In the genomic region with DNA sequence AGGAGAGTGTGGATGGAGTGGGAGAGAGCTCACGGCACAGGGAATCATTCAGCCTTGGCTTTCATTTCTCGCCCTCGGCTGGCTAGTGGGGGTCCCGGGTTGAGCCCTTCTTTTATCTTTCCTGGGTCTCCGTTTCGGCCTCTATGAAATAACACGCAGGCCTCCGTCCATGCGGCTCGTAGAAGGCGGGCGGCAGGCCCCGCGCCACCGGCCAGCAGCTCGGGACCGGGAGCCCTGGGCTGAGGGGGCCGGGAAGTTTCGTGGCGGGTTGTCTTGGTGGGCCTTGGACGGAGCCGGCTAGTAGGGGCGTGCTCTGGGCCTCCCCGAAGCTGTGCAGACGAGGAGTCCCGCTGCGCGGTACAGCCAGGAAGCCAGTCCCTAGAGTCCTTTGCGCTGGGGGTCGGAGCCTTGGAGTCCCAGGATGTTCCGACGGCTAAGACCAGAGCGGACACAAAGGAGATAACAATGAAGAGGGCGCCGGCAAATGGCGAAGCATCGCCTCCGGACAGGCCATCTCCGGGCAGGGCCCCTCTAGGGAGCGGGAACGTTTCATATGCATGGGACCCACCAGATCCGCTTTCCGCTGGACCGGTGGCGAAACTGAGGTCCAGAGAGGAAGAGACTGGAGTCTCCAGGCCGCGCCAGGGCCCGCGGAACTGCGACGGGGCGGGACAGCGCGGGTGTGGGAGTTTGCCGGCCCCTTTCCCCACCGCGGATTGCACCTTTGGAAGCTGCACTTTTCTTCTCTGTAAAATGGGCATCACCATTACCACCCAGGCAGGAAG, we compare ENCODE assay signal across 8 cellular contexts. TPM values are rescaled to one million over a fixed set of nuclear protein-coding genes. Genes with fewer than 3 reads are reported as not detected.
DNase-seq lines count a peak whose midpoint lies in the region; ATAC-seq and TF ChIP-seq lines count a peak whose summit lies in the region.

No MANE protein-coding gene starts in this region.

- BruUV-seq in A673 (replicated peaks; lab: Mats Ljungman, UMichigan) (no TSS peak), mammary epithelial cell (replicated peaks; lab: Mats Ljungman, UMichigan) (no TSS peak)

- H3K9me3 ChIP-seq in A673 (ENCODE audit: low read depth, low read length, poor library complexity, severe bottlenecking) (no peaks in the 10 kb centered on the region), mammary epithelial cell (replicated peaks; ENCODE audit: insufficient read depth, low read length) (no peaks in the 10 kb centered on the region), mononuclear cell (ENCODE audit: low read depth, low read length) (no peaks in the 10 kb centered on the region)

- DNase-seq in A673 (ENCODE audit: low spot score) (no peak), GM23338 (ENCODE audit: low spot score) (peak; percentile 78), mammary epithelial cell (no peak), NCI-H524 treated with DMSO at 0.1 percent for 48 hours (lab: John Stamatoyannopoulos, UW) (no peak), inferior parietal cortex (ENCODE audit: extremely low spot score) (no peak)

- H3K4me2 ChIP-seq in GM23338 (peak overlapping the region; percentile 67), mammary epithelial cell (ENCODE audit: insufficient read depth, low read depth, low read length) (peak overlapping the region; percentile 74)

- H3K4me1 Mint-ChIP-seq in GM23338, result peaks cover 39% of the 10 kb centered on the region

- peaks cover 20% of the 10 kb centered on the region for H3K4me1 ChIP-seq in A673 (ENCODE audit: insufficient read depth, low read length, poor library complexity, severe bottlenecking)
- peaks cover 30% of the 10 kb centered on the region for H3K4me1 ChIP-seq in GM23338 (ENCODE audit: insufficient read depth)
- peaks cover 37% of the 10 kb centered on the region for H3K4me1 ChIP-seq in mammary epithelial cell (ENCODE audit: insufficient read depth, low read length)
- H3K4me1 ChIP-seq in mononuclear cell (ENCODE audit: insufficient read depth, low read length), result peaks cover 63% of the 10 kb centered on the region

- H3K27me3 ChIP-seq in A673 (replicated peaks; ENCODE audit: insufficient read depth, low read depth, low read length, poor library complexity) (peaks cover 56% of the 10 kb centered on the region), GM23338 (ENCODE audit: insufficient read depth) (peaks cover 90% of the 10 kb centered on the region), mammary epithelial cell (ENCODE audit: insufficient read depth, low read length) (peaks cover 40% of the 10 kb centered on the region), mononuclear cell (ENCODE audit: insufficient read depth, low read length) (peaks cover 56% of the 10 kb centered on the region)

- H2AFZ ChIP-seq in GM23338 (peak overlapping the region; percentile 88), mammary epithelial cell (ENCODE audit: low read depth, low read length) (peak overlapping the region; percentile 80)

- peaks cover 92% of the 10 kb centered on the region for H3K27me3 Mint-ChIP-seq in GM23338 (ENCODE audit: insufficient read depth, low read depth, poor library complexity)

- H3K79me2 ChIP-seq in GM23338 (replicated peaks; ENCODE audit: insufficient read depth), result no peaks in the 10 kb centered on the region
- H3K79me2 ChIP-seq in mammary epithelial cell (ENCODE audit: insufficient read depth, low read length), result no peaks in the 10 kb centered on the region

- intact Hi-C loops in A673 (cut with micrococcal nuclease; ENCODE audit: unreplicated experiment), result loop anchor here (1.0 to 10.0 kb wide), 4 partner anchors 378 to 889 kb away; no protein-coding TSS in a partner anchor
- intact Hi-C loops in mammary epithelial cell (cut with micrococcal nuclease), result loop anchor here (1.0 to 10.0 kb wide), 9 partner anchors 293 to 889 kb away; a partner anchor contains a TSS

- H4K20me1 ChIP-seq in GM23338 (replicated peaks; ENCODE audit: insufficient read depth), result peaks cover 8% of the 10 kb centered on the region; the same call in 1 of the 2 replicates
- no peaks in the 10 kb centered on the region for H4K20me1 ChIP-seq in mammary epithelial cell (ENCODE audit: insufficient read depth, low read length)

- no peaks in the 10 kb centered on the region for H3K36me3 ChIP-seq in A673 (ENCODE audit: insufficient read depth, low read length, poor library complexity, severe bottlenecking)
- no peaks in the 10 kb centered on the region for H3K36me3 ChIP-seq in GM23338 (ENCODE audit: insufficient read depth)
- H3K36me3 ChIP-seq in mammary epithelial cell (ENCODE audit: insufficient read depth, low read length), result no peaks in the 10 kb centered on the region

- dilution Hi-C loops in mammary epithelial cell (cut with HindIII; ENCODE audit: low sequenced_read_pairs), result no loop called here

- H3F3A ChIP-seq in GM23338 (replicated peaks; ENCODE audit: low read depth), result peaks cover 27% of the 10 kb centered on the region

- TF ChIP-seq CTCF in A673 (conservative IDR thresholded peaks at IDR 0.05; ENCODE audit: low read depth, low read length) (no peak), GM23338 (conservative IDR thresholded peaks at IDR 0.05; ENCODE audit: low read depth in 2 of 2) (no peak), mammary epithelial cell (conservative IDR thresholded peaks at IDR 0.05 in 1 of 2, IDR thresholded peaks at IDR 0.05 in 1 of 2; ENCODE audit: extremely low read depth in 1 of 2, insufficient read depth in 1 of 2, low read depth in 1 of 2, low read length in 2 of 2) (no peak)

- H3K9me2 ChIP-seq in GM23338 (ENCODE audit: insufficient read depth), result no peaks in the 10 kb centered on the region

- ATAC-seq in GM23338, result peak; percentile 3
- ATAC-seq in GM21576 (IDR thresholded peaks at IDR 0.05; ENCODE audit: unreplicated experiment), result no peak
- ATAC-seq in HG03135 (IDR thresholded peaks at IDR 0.05; ENCODE audit: unreplicated experiment), result no peak

- no peak overlapping the region for H3K27ac Mint-ChIP-seq in GM23338

- in situ Hi-C loops in mammary epithelial cell (cut with MboI; ENCODE audit: low sequenced_read_pairs in 2 of 2), result loop anchor here (5.0 to 25.0 kb wide), 3 partner anchors 301 to 898 kb away; no protein-coding TSS in a partner anchor

- 18% methylated on average over 32 of the region's 57 CpGs for WGBS in mammary epithelial cell (ENCODE audit: low coverage, missing lambda C conversion rate)

- POLR2A ChIA-PET in A673 (lab: Charles Lee; ENCODE audit: low non-redundant PET), result no interaction called here

- H3K36me3 Mint-ChIP-seq in GM23338 (ENCODE audit: low read depth), result no peaks in the 10 kb centered on the region; the same call in 2 of the 3 replicates

- H3K4me3 Mint-ChIP-seq in GM23338, result peak overlapping the region; percentile 67

- H3K27ac ChIP-seq in A673 (ENCODE audit: low read depth, low read length, poor library complexity, severe bottlenecking) (no peak overlapping the region), GM23338 (ENCODE audit: low read depth) (no peak overlapping the region), mammary epithelial cell (ENCODE audit: insufficient read depth, low read depth, low read length) (no peak overlapping the region)

- CTCF ChIA-PET in A673 (lab: Charles Lee) (interaction anchor here (0.5 to 2.6 kb wide), 8 partner anchors 333 to 906 kb away, joined by 3 to 11 read pairs (median 4); no protein-coding TSS in a partner anchor), mammary epithelial cell (lab: Charles Lee; ENCODE audit: low non-redundant PET) (interaction anchor here (0.6 kb wide), 1 partner anchor 219 kb away, joined by 6 read pairs; no protein-coding TSS in a partner anchor)

- no peak overlapping the region for H3K9ac ChIP-seq in mammary epithelial cell (ENCODE audit: insufficient read depth, low read length)

- H3K4me3 ChIP-seq in A673 (ENCODE audit: low read depth, low read length, poor library complexity, severe bottlenecking), result peak overlapping the region; percentile 45
- peak overlapping the region; percentile 71 for H3K4me3 ChIP-seq in GM23338
- H3K4me3 ChIP-seq in mammary epithelial cell (replicated peaks in 1 of 3; ENCODE audit: insufficient read depth in 1 of 3, low read depth in 2 of 3, low read length in 3 of 3), result peak overlapping the region; percentile 30 to 45 (median 41)
- H3K4me3 ChIP-seq in mononuclear cell (ENCODE audit: low read length), result peak overlapping the region; percentile 9

- peaks cover 6% of the 10 kb centered on the region; the same call in 2 of the 3 replicates for H3K9me3 Mint-ChIP-seq in GM23338

TF ChIP-seq in GM23338, 12 proteins besides CTCF, POLR2A, EP300 and RAD21:
- no peak for TF ChIP-seq NANOG (IDR thresholded peaks at IDR 0.05; ENCODE audit: borderline replicate concordance)
- TF ChIP-seq, protein P1, sequence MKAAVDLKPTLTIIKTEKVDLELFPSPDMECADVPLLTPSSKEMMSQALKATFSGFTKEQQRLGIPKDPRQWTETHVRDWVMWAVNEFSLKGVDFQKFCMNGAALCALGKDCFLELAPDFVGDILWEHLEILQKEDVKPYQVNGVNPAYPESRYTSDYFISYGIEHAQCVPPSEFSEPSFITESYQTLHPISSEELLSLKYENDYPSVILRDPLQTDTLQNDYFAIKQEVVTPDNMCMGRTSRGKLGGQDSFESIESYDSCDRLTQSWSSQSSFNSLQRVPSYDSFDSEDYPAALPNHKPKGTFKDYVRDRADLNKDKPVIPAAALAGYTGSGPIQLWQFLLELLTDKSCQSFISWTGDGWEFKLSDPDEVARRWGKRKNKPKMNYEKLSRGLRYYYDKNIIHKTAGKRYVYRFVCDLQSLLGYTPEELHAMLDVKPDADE (IDR thresholded peaks at IDR 0.05), result no peak
- TF ChIP-seq JUNB (IDR thresholded peaks at IDR 0.05; ENCODE audit: unreplicated experiment), result no peak
- peak; percentile 41 for TF ChIP-seq EZH2phosphoT487 (IDR thresholded peaks at IDR 0.05; ENCODE audit: unreplicated experiment)
- TF ChIP-seq EZH2 (IDR thresholded peaks at IDR 0.05; ENCODE audit: low read depth, unreplicated experiment), result peak; percentile 88

RNA-seq across cellular contexts. Expression of a gene that starts 4.3 kb away (rescaled TPM):
- not detected in 2 replicates for total RNA-seq in A673 (2021)
- not detected in 2 replicates for total RNA-seq in GM23338 (2014; rRNA removed; shearing (Covaris generic))
- not detected in 2 replicates for polyA plus RNA-seq in GM23338 (2016; fragmentation: Nextera tagmentation; extraction: Ambion mirVana)
- not detected for total RNA-seq in mammary epithelial cell
- polyA plus RNA-seq in mammary epithelial cell, result not detected
- not detected for polyA minus RNA-seq in mammary epithelial cell
- total RNA-seq in mononuclear cell, result not detected

RNA-seq across cellular contexts. Expression of a gene that starts 10.2 kb away (rescaled TPM):
- 0.21 and 0.37 TPM in 2 replicates for total RNA-seq in A673 (2021)
- 0.17 and 0.19 TPM in 2 replicates for total RNA-seq in GM23338 (2014; rRNA removed; shearing (Covaris generic))
- polyA plus RNA-seq in GM23338 (2016; fragmentation: Nextera tagmentation; extraction: Ambion mirVana), result not detected in 2 replicates
- under 1 TPM in 1 of 2 donors, not detected in 1; under 0.01 TPM for total RNA-seq in mammary epithelial cell
- polyA plus RNA-seq in mammary epithelial cell, result 0.02 TPM
- polyA minus RNA-seq in mammary epithelial cell, result not detected
- 1.9 TPM for total RNA-seq in mononuclear cell

Comparison
In these comparisons a context has a peak if more than half of its experiments do, and no peak if none do; other contexts are left out.
1. H3K4me3 ChIP-seq: peak in every context shown above with its lines; median percentile 71 in GM23338; 45 in A673; 41 in mammary epithelial cell; 9 in mononuclear cell.